In the genomic region with DNA sequence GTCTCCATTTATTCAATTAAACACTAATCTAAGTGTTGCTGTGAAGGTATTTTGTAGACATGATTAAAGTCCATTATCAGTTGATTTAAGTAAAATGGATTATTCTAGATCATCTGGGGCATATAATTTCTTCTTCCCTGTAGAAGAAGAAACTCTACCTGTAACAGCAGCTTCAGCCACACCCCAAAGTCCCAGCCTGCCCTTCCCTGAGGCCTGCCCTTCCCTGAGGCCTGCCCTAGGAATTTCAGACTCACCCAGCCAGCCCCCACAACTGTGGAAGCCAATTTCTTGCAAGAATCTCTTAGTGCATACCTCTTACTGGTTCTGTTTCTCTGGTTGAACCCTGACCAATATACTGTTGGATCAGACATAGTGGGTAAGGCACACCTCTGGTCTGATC, we compare ENCODE assay signal across 18 cellular contexts. TPM values are rescaled to one million over a fixed set of nuclear protein-coding genes. Genes with fewer than 3 reads are reported as not detected.
"Had no signal": no experiment of that assay in that cellular context is flagged by ENCODE, and none has a peak within 500 bp of the region (broad histone marks: within the 10 kb centered on the region; RNA-seq: fewer than 3 reads in every experiment).

No MANE protein-coding gene starts in this region.

- H3K9me3 ChIP-seq: body of pancreas, esophagus muscularis mucosa, gastrocnemius medialis, thyroid gland had no signal

- H3K36me3 ChIP-seq: esophagus muscularis mucosa, gastrocnemius medialis, thyroid gland had no signal

- H3K4me3 ChIP-seq: body of pancreas, esophagus muscularis mucosa, gastrocnemius medialis, thyroid gland had no signal

- DNase-seq: activated CD4-positive, alpha-beta memory T cell treated with anti-CD3 and anti-CD28 coated beads, Interleukin-2, amount 10 ng/mL, durations not matched to agents 7 days and 5 days; activated CD4-positive, alpha-beta T cell treated with anti-CD3 and anti-CD28 coated beads, Interleukin-2, amount 10 ng/mL, durations not matched to agents 24 days and 14 days; activated gamma-delta T cell; activated naive CD4-positive, alpha-beta T cell treated with anti-CD3 and anti-CD28 coated beads, Interleukin-2, amount 50 U/mL, for 16 hours; activated naive CD8-positive, alpha-beta T cell treated with anti-CD3 and anti-CD28 coated beads, Interleukin-2, amount 50 U/mL, for 24 hours; body of pancreas; effector CD8-positive, alpha-beta T cell; gastrocnemius medialis; hippocampal formation; left ventricle myocardium superior; naive B cell; stimulated activated CD4-positive, alpha-beta T cell treated with anti-CD3 and anti-CD28 coated beads, Interleukin-4, amount 100 ng/mL, for 24 hours; stimulated activated naive CD4-positive, alpha-beta T cell treated with Interleukin-2 at 50 U/mL for 16 hours; T-cell; thyroid gland had no signal

- ATAC-seq: activated CD4-positive, CD25-positive, alpha-beta regulatory T cell treated with anti-CD3 and anti-CD28 coated beads, Interleukin-2, amount 50 U/mL, for 24 hours; activated naive CD8-positive, alpha-beta T cell treated with anti-CD3 and anti-CD28 coated beads, Interleukin-2, amount 50 U/mL, for 24 hours; body of pancreas; gastrocnemius medialis; left ventricle myocardium superior; T-cell had no signal

- H3K27me3 ChIP-seq: body of pancreas, esophagus muscularis mucosa, gastrocnemius medialis, thyroid gland had no signal

- H3K27ac ChIP-seq: body of pancreas, esophagus muscularis mucosa, gastrocnemius medialis, thyroid gland had no signal

RNA-seq across cellular contexts. Expression of a gene that starts 52.4 kb away (rescaled TPM):
- total RNA-seq: activated CD4-positive, alpha-beta memory T cell treated with anti-CD3 and anti-CD28 coated beads, Interleukin-2, amount 10 ng/mL, durations not matched to agents 7 days and 5 days; activated CD4-positive, alpha-beta T cell treated with anti-CD3 and anti-CD28 coated beads, Interleukin-2, amount 10 ng/mL, durations not matched to agents 24 days and 14 days; activated T-helper 1 cell treated with anti-CD3 and anti-CD28 coated beads, Interleukin-12 subunit alpha, Interleukin-12 subunit beta, Interleukin-2, Interleukin-4 antibody, amounts not matched to agents 30 ng/mL and 10 ng/mL and 1 ng/mL, durations not matched to agents 14 hours and 24 hours and 36 hours; body of pancreas had no signal
